20 cellular contexts compared by ENCODE assay signal in genomic region chr11:34180045-34180813, GRCh38.
DNase-seq lines count a peak whose midpoint lies in the region; ATAC-seq and TF ChIP-seq lines count a peak whose summit lies in the region.
"Had no signal": no experiment of that assay in that cellular context is flagged by ENCODE, and none has a peak within 500 bp of the region (broad histone marks: within the 10 kb centered on the region; RNA-seq: fewer than 3 reads in every experiment).

No MANE protein-coding gene starts in this region.

- H4K20me1 ChIP-seq in Loucy (ENCODE audit: insufficient read depth, low read length, poor library complexity, severe bottlenecking) (no peaks in the 10 kb centered on the region), osteoblast (ENCODE audit: insufficient read depth, low read length) (peaks cover 5% of the 10 kb centered on the region)
- H4K20me1 ChIP-seq: BLaER1 treated with 17β-estradiol and CSF1 and Interleukin-3, amounts not matched to agents 10 nM and 100 nM had no signal

- H3K36me3 ChIP-seq in Loucy (ENCODE audit: insufficient read depth, low read length) (no peaks in the 10 kb centered on the region), osteoblast (ENCODE audit: insufficient read depth, low read length) (no peaks in the 10 kb centered on the region), WERI-Rb-1 (no peaks in the 10 kb centered on the region; the same call in 1 of the 2 replicates)
- H3K36me3 ChIP-seq: BLaER1 treated with 17β-estradiol and CSF1 and Interleukin-3, amounts not matched to agents 10 nM and 100 nM; heart left ventricle; left ventricle myocardium inferior; SJSA1 had no signal

- POLR2A ChIA-PET in activated CD8-positive, alpha-beta T cell treated with anti-CD3 and anti-CD28 coated beads for 36 hours (lab: Charles Lee) = interaction anchor here (0.7 kb wide), 1 partner anchor 59 kb away, joined by 3 read pairs; no protein-coding TSS in a partner anchor
- POLR2A ChIA-PET in activated CD8-positive, alpha-beta T cell treated with anti-CD3 and anti-CD28 coated beads, Interleukin-2, amount 10 ng/mL, durations not matched to agents 7 days and 5 days (lab: Charles Lee) = interaction anchor here (0.6 kb wide), 1 partner anchor 472 kb away, joined by 3 read pairs; no protein-coding TSS in a partner anchor

- H3K9me2 ChIP-seq in Loucy (replicated peaks; ENCODE audit: low read depth, low read length) = no peaks in the 10 kb centered on the region

- H2AFZ ChIP-seq in Loucy (ENCODE audit: low read length) (no peak overlapping the region), osteoblast (ENCODE audit: low read length) (no peak overlapping the region)

- peak overlapping the region; percentile 0 for H3K4me2 ChIP-seq in Loucy (ENCODE audit: low read depth, low read length, poor library complexity, severe bottlenecking)
- H3K4me2 ChIP-seq in osteoblast (ENCODE audit: insufficient read depth, low read length) = no peak overlapping the region
- H3K4me2 ChIP-seq: BLaER1 treated with 17β-estradiol and CSF1 and Interleukin-3, amounts not matched to agents 10 nM and 100 nM had no signal

- no peak overlapping the region for H3K4me3 Mint-ChIP-seq in activated CD8-positive, alpha-beta T cell treated with anti-CD3 and anti-CD28 coated beads for 36 hours
- H3K4me3 Mint-ChIP-seq in activated CD8-positive, alpha-beta T cell treated with anti-CD3 and anti-CD28 coated beads, Interleukin-2, amount 10 ng/mL, durations not matched to agents 7 days and 5 days = no peak overlapping the region
- H3K4me3 Mint-ChIP-seq: activated naive CD8-positive, alpha-beta T cell; endodermal cell had no signal

- H3K9me3 ChIP-seq in Loucy (ENCODE audit: insufficient read depth, low read depth, low read length) (no peaks in the 10 kb centered on the region), osteoblast (ENCODE audit: low read depth, low read length) (no peaks in the 10 kb centered on the region), WERI-Rb-1 (ENCODE audit: severe bottlenecking) (no peaks in the 10 kb centered on the region)
- H3K9me3 ChIP-seq: BLaER1 treated with 17β-estradiol and CSF1 and Interleukin-3, amounts not matched to agents 10 nM and 100 nM; body of pancreas; heart left ventricle; left ventricle myocardium inferior; mucosa of descending colon; SJSA1 had no signal

- H3K9ac ChIP-seq in Loucy (ENCODE audit: low read depth, low read length, poor library complexity, severe bottlenecking) = no peak overlapping the region
- H3K9ac ChIP-seq: BLaER1 treated with 17β-estradiol and CSF1 and Interleukin-3, amounts not matched to agents 10 nM and 100 nM had no signal

- intact Hi-C loops in activated CD8-positive, alpha-beta T cell treated with anti-CD3 and anti-CD28 coated beads for 36 hours (cut with micrococcal nuclease) = loop anchor here (5.0 kb wide), 1 partner anchor 52 kb away; no protein-coding TSS in a partner anchor

- CTCF ChIA-PET in activated CD8-positive, alpha-beta T cell treated with anti-CD3 and anti-CD28 coated beads for 36 hours (lab: Charles Lee) = interaction anchor here (0.7 to 2.5 kb wide), 5 partner anchors 10 to 323 kb away, joined by 3 to 14 read pairs (median 4); partner anchors contain the start of gene ABTB2
- CTCF ChIA-PET in activated CD8-positive, alpha-beta T cell treated with anti-CD3 and anti-CD28 coated beads, Interleukin-2, amount 10 ng/mL, durations not matched to agents 7 days and 5 days (lab: Charles Lee) = interaction anchor here (1.2 to 1.7 kb wide), 3 partner anchors 10 to 178 kb away, joined by 3 to 5 read pairs (median 3); partner anchors contain the start of gene ABTB2

- no peaks in the 10 kb centered on the region for H3K27me3 ChIP-seq in Loucy (ENCODE audit: insufficient read depth, low read length, poor library complexity, severe bottlenecking)
- peaks cover 2% of the 10 kb centered on the region for H3K27me3 ChIP-seq in osteoblast (ENCODE audit: insufficient read depth, low read length)
- no peaks in the 10 kb centered on the region for H3K27me3 ChIP-seq in WERI-Rb-1 (ENCODE audit: insufficient read depth, low read depth, severe bottlenecking)
- H3K27me3 ChIP-seq: BLaER1 treated with 17β-estradiol and CSF1 and Interleukin-3, amounts not matched to agents 10 nM and 100 nM; body of pancreas; heart left ventricle; SJSA1 had no signal

- H3K27me3 Mint-ChIP-seq in activated CD8-positive, alpha-beta T cell treated with anti-CD3 and anti-CD28 coated beads for 36 hours = no peaks in the 10 kb centered on the region
- H3K27me3 Mint-ChIP-seq in activated CD8-positive, alpha-beta T cell treated with anti-CD3 and anti-CD28 coated beads, Interleukin-2, amount 10 ng/mL, durations not matched to agents 7 days and 5 days (ENCODE audit: low read depth) = peaks cover 3% of the 10 kb centered on the region

- peak; percentile 68 for ATAC-seq in activated CD8-positive, alpha-beta T cell treated with anti-CD3 and anti-CD28 coated beads for 36 hours
- no peak for ATAC-seq in activated CD8-positive, alpha-beta T cell treated with anti-CD3 and anti-CD28 coated beads, Interleukin-2, amount 10 ng/mL, durations not matched to agents 7 days and 5 days
- ATAC-seq in GM18870 (IDR thresholded peaks at IDR 0.05; ENCODE audit: unreplicated experiment) = peak; percentile 41
- ATAC-seq: body of pancreas, heart left ventricle, mucosa of descending colon, PC-3 had no signal

- H3K4me1 ChIP-seq in Loucy (ENCODE audit: insufficient read depth, low read length, poor library complexity, severe bottlenecking) (peaks cover 27% of the 10 kb centered on the region), osteoblast (ENCODE audit: insufficient read depth, low read length) (peaks cover 3% of the 10 kb centered on the region)
- H3K4me1 ChIP-seq: body of pancreas had no signal

- peak overlapping the region; percentile 61 for H3K27ac Mint-ChIP-seq in activated CD8-positive, alpha-beta T cell treated with anti-CD3 and anti-CD28 coated beads for 36 hours
- H3K27ac Mint-ChIP-seq in activated CD8-positive, alpha-beta T cell treated with anti-CD3 and anti-CD28 coated beads, Interleukin-2, amount 10 ng/mL, durations not matched to agents 7 days and 5 days = no peak overlapping the region
- H3K27ac Mint-ChIP-seq: activated naive CD8-positive, alpha-beta T cell; endodermal cell had no signal

- H3K4me3 ChIP-seq in Loucy (ENCODE audit: low read length, poor library complexity, severe bottlenecking) (no peak overlapping the region), osteoblast (ENCODE audit: insufficient read depth, low read length) (no peak overlapping the region), WERI-Rb-1 (ENCODE audit: low read depth, low read length) (no peak overlapping the region)
- H3K4me3 ChIP-seq: BLaER1 treated with 17β-estradiol and CSF1 and Interleukin-3, amounts not matched to agents 10 nM and 100 nM; body of pancreas; heart left ventricle; left ventricle myocardium inferior; mucosa of descending colon; SJSA1 had no signal

- peak; percentile 38 for DNase-seq in activated CD8-positive, alpha-beta T cell treated with anti-CD3 and anti-CD28 coated beads for 36 hours
- DNase-seq in activated CD8-positive, alpha-beta T cell treated with anti-CD3 and anti-CD28 coated beads, Interleukin-2, amount 10 ng/mL, durations not matched to agents 7 days and 5 days = no peak
- DNase-seq in osteoblast (ENCODE audit: insufficient read length, low spot score, missing footprints) (peak; percentile 86), WERI-Rb-1 (no peak), H4 (ENCODE audit: low spot score) (no peak), NAMALWA (ENCODE audit: low spot score) (no peak)
- DNase-seq: body of pancreas; endodermal cell; left ventricle myocardium inferior; mucosa of descending colon; NCI-H1417; NCI-H748 treated with DMSO at 0.1 percent for 48 hours; PC-3; stimulated activated CD4-positive, alpha-beta T cell treated with anti-CD3 and anti-CD28 coated beads, Interleukin-4, amount 100 ng/mL, for 4 hours had no signal

- no peaks in the 10 kb centered on the region for H3K36me3 Mint-ChIP-seq in activated CD8-positive, alpha-beta T cell treated with anti-CD3 and anti-CD28 coated beads for 36 hours (ENCODE audit: low read depth)
- H3K36me3 Mint-ChIP-seq in activated CD8-positive, alpha-beta T cell treated with anti-CD3 and anti-CD28 coated beads, Interleukin-2, amount 10 ng/mL, durations not matched to agents 7 days and 5 days (ENCODE audit: low read depth) = no peaks in the 10 kb centered on the region
- H3K36me3 Mint-ChIP-seq: activated naive CD8-positive, alpha-beta T cell had no signal

- H3K79me2 ChIP-seq in Loucy (ENCODE audit: insufficient read depth, low read length) (no peaks in the 10 kb centered on the region), osteoblast (ENCODE audit: insufficient read depth, low read length) (no peaks in the 10 kb centered on the region)

- no peaks in the 10 kb centered on the region for H3F3A ChIP-seq in Loucy (ENCODE audit: low read depth)

- H3K4me1 Mint-ChIP-seq in activated CD8-positive, alpha-beta T cell treated with anti-CD3 and anti-CD28 coated beads for 36 hours (ENCODE audit: low read depth) = peaks cover 36% of the 10 kb centered on the region
- peaks cover 29% of the 10 kb centered on the region for H3K4me1 Mint-ChIP-seq in activated CD8-positive, alpha-beta T cell treated with anti-CD3 and anti-CD28 coated beads, Interleukin-2, amount 10 ng/mL, durations not matched to agents 7 days and 5 days (ENCODE audit: low read depth)

- no peak overlapping the region for H3K27ac ChIP-seq in osteoblast (ENCODE audit: low read depth, low read length)
- no peak overlapping the region for H3K27ac ChIP-seq in WERI-Rb-1
- H3K27ac ChIP-seq: BLaER1 treated with 17β-estradiol and CSF1 and Interleukin-3, amounts not matched to agents 10 nM and 100 nM; body of pancreas; heart left ventricle; left ventricle myocardium inferior; SJSA1 had no signal

- no peak for TF ChIP-seq CTCF in activated CD8-positive, alpha-beta T cell treated with anti-CD3 and anti-CD28 coated beads for 36 hours (IDR thresholded peaks at IDR 0.05)
- TF ChIP-seq CTCF in Loucy (conservative IDR thresholded peaks at IDR 0.05; ENCODE audit: low read length) (no peak), osteoblast (IDR thresholded peaks at IDR 0.05; ENCODE audit: extremely low read depth, low read depth, low read length) (no peak), WERI-Rb-1 (IDR thresholded peaks at IDR 0.05; ENCODE audit: low read depth, low read length) (no peak)

- no peaks in the 10 kb centered on the region for H3K9me3 Mint-ChIP-seq in activated CD8-positive, alpha-beta T cell treated with anti-CD3 and anti-CD28 coated beads for 36 hours
- no peaks in the 10 kb centered on the region for H3K9me3 Mint-ChIP-seq in activated CD8-positive, alpha-beta T cell treated with anti-CD3 and anti-CD28 coated beads, Interleukin-2, amount 10 ng/mL, durations not matched to agents 7 days and 5 days (ENCODE audit: insufficient read depth)
- H3K9me3 Mint-ChIP-seq: endodermal cell had no signal

Comparison
In these comparisons a context has a peak if more than half of its experiments do, and no peak if none do; other contexts are left out.
1. DNase-seq: peak in activated CD8-positive, alpha-beta T cell treated with anti-CD3 and anti-CD28 coated beads for 36 hours (single experiment) and osteoblast (single experiment); none in activated CD8-positive, alpha-beta T cell treated with anti-CD3 and anti-CD28 coated beads, Interleukin-2, amount 10 ng/mL, durations not matched to agents 7 days and 5 days (single experiment), WERI-Rb-1 (single experiment), H4 (single experiment) and NAMALWA (single experiment).